In genomic region chr11:69640260-69640994, GRCh38 we compare ENCODE assay signal across 8 cellular contexts. TPM values are rescaled to one million over a fixed set of nuclear protein-coding genes. Genes with fewer than 3 reads are reported as not detected.
A peak's percentile ranks its signal among the peaks of the same experiment; 100 is the strongest.
DNase-seq lines count a peak whose midpoint lies in the region; ATAC-seq, FAIRE-seq and TF ChIP-seq lines count a peak whose summit lies in the region.

No MANE protein-coding gene starts in this region.

- peak overlapping the region; percentile 21 for H3K4me3 Mint-ChIP-seq in activated naive CD4-positive, alpha-beta T cell treated with anti-CD3 and anti-CD28 coated beads for 36 hours

- no peak for FAIRE-seq in HepG2 (lab: Jason Lieb, UNC)

- peaks cover 27% of the 10 kb centered on the region for H3K79me2 ChIP-seq in HepG2 (ENCODE audit: insufficient read depth, low read length)

- peaks cover 39% of the 10 kb centered on the region for H3K27me3 Mint-ChIP-seq in activated naive CD4-positive, alpha-beta T cell treated with anti-CD3 and anti-CD28 coated beads for 36 hours (ENCODE audit: low read depth)

- peaks cover 21% of the 10 kb centered on the region for H3K4me1 ChIP-seq in HepG2 (ENCODE audit: insufficient read depth, low read length)
- peaks cover 52 to 54% of the 10 kb centered on the region in 2 donors for H3K4me1 ChIP-seq in thyroid gland

- peak overlapping the region; percentile 98 for H3K4me3 ChIP-seq in brain microvascular endothelial cell (ENCODE audit: low read depth, low read length)
- H3K4me3 ChIP-seq in HepG2 (replicated peaks in 1 of 3; ENCODE audit: insufficient read depth in 1 of 3, low read depth in 2 of 3, low read length in 3 of 3) = peak overlapping the region; percentile 64 to 99 (median 85)
- H3K4me3 ChIP-seq in thyroid gland (replicated peaks in 1 of 3) = peak overlapping the region in 2 of 3 donors; percentile 85 to 96

- BruUV-seq in HepG2 (replicated peaks; lab: Mats Ljungman, UMichigan) = TSS peak; percentile 90

- POLR2A ChIA-PET in HepG2 (lab: Yijun Ruan, JAX) = interaction anchor here (1.0 to 1.9 kb wide), 5 partner anchors 15 to 205 kb away, joined by 3 to 9 read pairs (median 5); no protein-coding TSS in a partner anchor

- H3K27me3 ChIP-seq in brain microvascular endothelial cell (replicated peaks) (no peaks in the 10 kb centered on the region), HepG2 (ENCODE audit: control insufficient read depth in 1 of 2, insufficient read depth in 2 of 2, low read length in 2 of 2) (peaks cover 0 to 10% of the 10 kb centered on the region in 2 experiments; a peak in 2 of 5 replicates), thyroid gland (no peaks in the 10 kb centered on the region)

- no peak for DNase-seq in activated naive CD4-positive, alpha-beta T cell treated with anti-CD3 and anti-CD28 coated beads for 36 hours
- DNase-seq in activated naive CD4-positive, alpha-beta T cell (lab: John Stamatoyannopoulos, UW) = no peak
- DNase-seq in brain microvascular endothelial cell (no peak), HepG2 (ENCODE audit: low spot score) (no peak), thyroid gland (peak; percentile 47 to 49), GDM1 (lab: John Stamatoyannopoulos, UW) (no peak), NCI-H1930 (lab: John Stamatoyannopoulos, UW) (no peak)
- DNase-seq in activated CD4-positive, alpha-beta T cell treated with anti-CD3 and anti-CD28 coated beads, Interleukin-2, amount 50 U/mL, for 4 hours = no peak

- no peak for TF ChIP-seq RAD21 in HepG2 (CRISPR knock-in tag; IDR thresholded peaks at IDR 0.05)

- in situ Hi-C loops in brain microvascular endothelial cell (cut with HindIII; ENCODE audit: low pct_ligation_motif_present, low sequenced_read_pairs) (no loop called here), HepG2 (cut with HindIII; ENCODE audit: extremely low pct_ligation_motif_present, low pct_unique_long_range_greater_than_20kb) (loop anchor here (5.0 to 25.0 kb wide), 3 partner anchors 203 to 348 kb away; partner anchors contain the start of gene MYEOV)

- no peak overlapping the region for H2AFZ ChIP-seq in HepG2 (ENCODE audit: low read length)

- intact Hi-C loops in activated naive CD4-positive, alpha-beta T cell treated with anti-CD3 and anti-CD28 coated beads for 36 hours (cut with micrococcal nuclease) = no loop called here
- intact Hi-C loops in HepG2 (cut with micrococcal nuclease; ENCODE audit: unreplicated experiment) (loop anchor here (2.0 to 10.0 kb wide), 5 partner anchors 146 to 536 kb away; no protein-coding TSS in a partner anchor), thyroid gland (cut with DNase I) (loop anchor here (2.0 kb wide), 1 partner anchor 348 kb away; no protein-coding TSS in a partner anchor)

- H3K9me3 ChIP-seq in HepG2 (ENCODE audit: low read length) (no peaks in the 10 kb centered on the region), thyroid gland (no peaks in the 10 kb centered on the region)

- WGBS in HepG2 (ENCODE audit: low lambda C conversion rate) = 1% methylated on average over 27 of the region's 43 CpGs
- WGBS in thyroid gland, 2 donors = 6% methylated on average over 25 to 30 of the region's 43 CpGs

- peak; percentile 16; the same call in 2 of the 3 replicates for ATAC-seq in HepG2

- TF ChIP-seq CTCF in brain microvascular endothelial cell (IDR thresholded peaks at IDR 0.05; ENCODE audit: low read depth, low read length, missing control alignments) = no peak
- TF ChIP-seq CTCF in HepG2 (CRISPR knock-in tag; IDR thresholded peaks at IDR 0.05) = no peak
- no peak for TF ChIP-seq CTCF in thyroid gland (IDR thresholded peaks at IDR 0.05)

- peak overlapping the region; percentile 99 for H3K4me2 ChIP-seq in HepG2 (ENCODE audit: low read depth, low read length)

- H3K9ac ChIP-seq in HepG2 (ENCODE audit: insufficient read depth, low read depth, low read length) = peak overlapping the region; percentile 77

- CTCF ChIA-PET in activated naive CD4-positive, alpha-beta T cell treated with anti-CD3 and anti-CD28 coated beads for 36 hours (lab: Charles Lee) = no interaction called here
- CTCF ChIA-PET in HepG2 (lab: Yijun Ruan, JAX; ENCODE audit: low intra/inter-chr PET ratio, low total read pairs) = interaction anchor here (1.1 kb wide), 1 partner anchor 44 kb away, joined by 4 read pairs; no protein-coding TSS in a partner anchor

- TF ChIP-seq EP300 in HepG2 (IDR thresholded peaks at IDR 0.05; ENCODE audit: low read depth in 2 of 2, low read length in 2 of 2) = no peak
- no peak for TF ChIP-seq EP300 in HepG2 (CRISPR knock-in tag; IDR thresholded peaks at IDR 0.05; ENCODE audit: borderline replicate concordance)

- TF ChIP-seq POLR2A in HepG2 (IDR thresholded peaks at IDR 0.05; ENCODE audit: insufficient read depth in 1 of 2, low read depth in 2 of 2, low read length in 2 of 2) (no peak), thyroid gland (IDR thresholded peaks at IDR 0.05) (no peak)

- H3K27ac ChIP-seq in brain microvascular endothelial cell = peak overlapping the region; percentile 79
- H3K27ac ChIP-seq in HepG2 (ENCODE audit: extremely low read length, insufficient read depth, low read length) = peak overlapping the region; percentile 77
- H3K27ac ChIP-seq in thyroid gland = peak overlapping the region in 2 of 3 donors; percentile 93 to 97

- H4K20me1 ChIP-seq in HepG2 (ENCODE audit: insufficient read depth, low read length) = peaks cover 24% of the 10 kb centered on the region

- H3K36me3 Mint-ChIP-seq in activated naive CD4-positive, alpha-beta T cell treated with anti-CD3 and anti-CD28 coated beads for 36 hours (ENCODE audit: low read depth) = no peaks in the 10 kb centered on the region

- H3K9me3 Mint-ChIP-seq in activated naive CD4-positive, alpha-beta T cell treated with anti-CD3 and anti-CD28 coated beads for 36 hours = no peaks in the 10 kb centered on the region

- no peak overlapping the region for H3K27ac Mint-ChIP-seq in activated naive CD4-positive, alpha-beta T cell treated with anti-CD3 and anti-CD28 coated beads for 36 hours

- H3K36me3 ChIP-seq in brain microvascular endothelial cell (replicated peaks) (peaks cover 24% of the 10 kb centered on the region), HepG2 (replicated peaks in 1 of 2; ENCODE audit: control insufficient read depth in 1 of 2, insufficient read depth in 2 of 2, low read length in 2 of 2) (peaks cover 12 to 17% of the 10 kb centered on the region in 2 experiments; a peak in 4 of 5 replicates), thyroid gland (peaks cover 0 to 9% of the 10 kb centered on the region in 2 donors)

- peaks cover 36% of the 10 kb centered on the region for H3K4me1 Mint-ChIP-seq in activated naive CD4-positive, alpha-beta T cell treated with anti-CD3 and anti-CD28 coated beads for 36 hours (ENCODE audit: low read depth)

RNA-seq across cellular contexts. Expression of gene CCND1, which starts 0.5 kb away (rescaled TPM):
- under 1 TPM; 0.22 to 0.74 TPM for total RNA-seq in activated naive CD4-positive, alpha-beta T cell treated with anti-CD3 and anti-CD28 coated beads for 36 hours
- total RNA-seq in HepG2 (2016; rRNA removed; fragmentation: Illumina TruSeq; extraction: Trizol) (107 and 117 TPM in 2 replicates), thyroid gland (100 to 1,000 TPM in 1 of 4 donors, 10 to 100 TPM in 3; 55.1 to 110 (median 94.6) TPM)
- total RNA-seq in HepG2 (2016; cell fraction: cytosol; rRNA removed; fragmentation: Illumina TruSeq; extraction: Trizol; ENCODE audit: low read depth) = 18.0 and 19.0 TPM in 2 replicates
- total RNA-seq in HepG2 (2016; cell fraction: insoluble cytoplasmic fraction; rRNA removed; fragmentation: Illumina TruSeq; extraction: Trizol) = 91.6 and 108 TPM in 2 replicates
- 58.9 and 60.9 TPM in 2 replicates for total RNA-seq in HepG2 (2016; cell fraction: membrane; rRNA removed; fragmentation: Illumina TruSeq; extraction: Trizol)
- 68.6 and 72.9 TPM in 2 replicates for total RNA-seq in HepG2 (2016; cell fraction: nucleus; rRNA removed; fragmentation: Illumina TruSeq; extraction: Trizol)
- 126 and 136 TPM in 2 replicates for polyA plus RNA-seq in HepG2 (2011; rRNA removed)
- 73.2 and 112 TPM in 2 replicates for polyA plus RNA-seq in HepG2 (2011; cell fraction: cytosol; rRNA removed)
- polyA plus RNA-seq in HepG2 (2011; cell fraction: nucleus; rRNA removed) = 161 and 292 TPM in 2 replicates
- 60.9 and 65.2 TPM in 2 replicates for polyA plus RNA-seq in HepG2 (2012)
- polyA plus RNA-seq in HepG2 (2016; cell fraction: cytosol; fragmentation: Illumina TruSeq; extraction: Trizol; ENCODE audit: low read depth) = 10.4 and 11.6 TPM in 2 replicates
- 75.4 and 106 TPM in 2 replicates for polyA plus RNA-seq in HepG2 (2016; cell fraction: insoluble cytoplasmic fraction; fragmentation: Illumina TruSeq; extraction: Trizol; ENCODE audit: low read depth)
- polyA plus RNA-seq in HepG2 (2016; cell fraction: membrane; fragmentation: Illumina TruSeq; extraction: Trizol; ENCODE audit: low read depth) = 24.6 and 25.9 TPM in 2 replicates
- 90.1 and 100 TPM in 2 replicates for polyA plus RNA-seq in HepG2 (2016; cell fraction: nucleus; fragmentation: Illumina TruSeq; extraction: Trizol; ENCODE audit: insufficient read depth, low read depth)
- 30.5 and 379 TPM in 2 replicates for polyA minus RNA-seq in HepG2 (2011; rRNA and poly(A)+ RNA removed; ENCODE audit: low replicate concordance)
- 191 and 225 TPM in 2 replicates for polyA minus RNA-seq in HepG2 (2011; cell fraction: cytosol; rRNA and poly(A)+ RNA removed)
- 120 and 156 TPM in 2 replicates for polyA minus RNA-seq in HepG2 (2011; cell fraction: nucleus; rRNA and poly(A)+ RNA removed)

RNA-seq across cellular contexts. Expression of gene LTO1, which starts 34.7 kb away (rescaled TPM):
- 10 to 100 TPM; 14.8 to 14.9 TPM for total RNA-seq in activated naive CD4-positive, alpha-beta T cell treated with anti-CD3 and anti-CD28 coated beads for 36 hours
- total RNA-seq in HepG2 (2016; rRNA removed; fragmentation: Illumina TruSeq; extraction: Trizol) = 11.3 and 15.0 TPM in 2 replicates
- total RNA-seq in HepG2 (2016; cell fraction: cytosol; rRNA removed; fragmentation: Illumina TruSeq; extraction: Trizol; ENCODE audit: low read depth) = 9.2 and 10.5 TPM in 2 replicates
- total RNA-seq in HepG2 (2016; cell fraction: insoluble cytoplasmic fraction; rRNA removed; fragmentation: Illumina TruSeq; extraction: Trizol) = 9.0 and 17.0 TPM in 2 replicates
- total RNA-seq in HepG2 (2016; cell fraction: membrane; rRNA removed; fragmentation: Illumina TruSeq; extraction: Trizol) = 11.5 and 13.4 TPM in 2 replicates
- total RNA-seq in HepG2 (2016; cell fraction: nucleus; rRNA removed; fragmentation: Illumina TruSeq; extraction: Trizol) = 17.6 and 20.5 TPM in 2 replicates
- 11.8 and 13.8 TPM in 2 replicates for polyA plus RNA-seq in HepG2 (2011; rRNA removed)
- 9.3 TPM in 2 replicates for polyA plus RNA-seq in HepG2 (2011; cell fraction: cytosol; rRNA removed)
- 32.0 and 35.0 TPM in 2 replicates for polyA plus RNA-seq in HepG2 (2011; cell fraction: nucleus; rRNA removed)
- 10.6 and 11.8 TPM in 2 replicates for polyA plus RNA-seq in HepG2 (2012)
- polyA plus RNA-seq in HepG2 (2016; cell fraction: cytosol; fragmentation: Illumina TruSeq; extraction: Trizol; ENCODE audit: low read depth) = 5.3 and 6.8 TPM in 2 replicates
- polyA plus RNA-seq in HepG2 (2016; cell fraction: insoluble cytoplasmic fraction; fragmentation: Illumina TruSeq; extraction: Trizol; ENCODE audit: low read depth) = 13.9 and 14.6 TPM in 2 replicates
- polyA plus RNA-seq in HepG2 (2016; cell fraction: membrane; fragmentation: Illumina TruSeq; extraction: Trizol; ENCODE audit: low read depth) = 9.0 and 9.4 TPM in 2 replicates
- 40.5 and 43.2 TPM in 2 replicates for polyA plus RNA-seq in HepG2 (2016; cell fraction: nucleus; fragmentation: Illumina TruSeq; extraction: Trizol; ENCODE audit: insufficient read depth, low read depth)
- 17.9 and 33.2 TPM in 2 replicates for polyA minus RNA-seq in HepG2 (2011; rRNA and poly(A)+ RNA removed; ENCODE audit: low replicate concordance)
- 4.6 TPM in 2 replicates for polyA minus RNA-seq in HepG2 (2011; cell fraction: cytosol; rRNA and poly(A)+ RNA removed)
- polyA minus RNA-seq in HepG2 (2011; cell fraction: nucleus; rRNA and poly(A)+ RNA removed) = 22.3 and 29.4 TPM in 2 replicates
- 10 to 100 TPM; 23.5 to 40.0 (median 26.9) TPM for total RNA-seq in thyroid gland

Comparison
In these comparisons a context has a peak if more than half of its experiments do, and no peak if none do; other contexts are left out.
1. DNase-seq: peak in thyroid gland (2 of 2); none in activated naive CD4-positive, alpha-beta T cell treated with anti-CD3 and anti-CD28 coated beads for 36 hours (single experiment), activated naive CD4-positive, alpha-beta T cell (0 of 4), brain microvascular endothelial cell (single experiment), HepG2 (single experiment), GDM1 (single experiment), NCI-H1930 (0 of 2) and activated CD4-positive, alpha-beta T cell treated with anti-CD3 and anti-CD28 coated beads, Interleukin-2, amount 50 U/mL, for 4 hours (0 of 2).
2. RNA of gene CCND1, which starts 0.5 kb away (total RNA-seq): 18.0 to 117 TPM in HepG2 and 55.1 to 110 TPM in thyroid gland; 0.22 to 0.74 TPM in activated naive CD4-positive, alpha-beta T cell treated with anti-CD3 and anti-CD28 coated beads for 36 hours; every median in the first group is over 10 times any median in the second.
3. Peak in every context shown above with its lines, with median percentiles within 50 percentile points of each other: H3K27ac ChIP-seq and H3K4me3 ChIP-seq.